ENCODE assay signal across 1 cellular context in the genomic region with DNA sequence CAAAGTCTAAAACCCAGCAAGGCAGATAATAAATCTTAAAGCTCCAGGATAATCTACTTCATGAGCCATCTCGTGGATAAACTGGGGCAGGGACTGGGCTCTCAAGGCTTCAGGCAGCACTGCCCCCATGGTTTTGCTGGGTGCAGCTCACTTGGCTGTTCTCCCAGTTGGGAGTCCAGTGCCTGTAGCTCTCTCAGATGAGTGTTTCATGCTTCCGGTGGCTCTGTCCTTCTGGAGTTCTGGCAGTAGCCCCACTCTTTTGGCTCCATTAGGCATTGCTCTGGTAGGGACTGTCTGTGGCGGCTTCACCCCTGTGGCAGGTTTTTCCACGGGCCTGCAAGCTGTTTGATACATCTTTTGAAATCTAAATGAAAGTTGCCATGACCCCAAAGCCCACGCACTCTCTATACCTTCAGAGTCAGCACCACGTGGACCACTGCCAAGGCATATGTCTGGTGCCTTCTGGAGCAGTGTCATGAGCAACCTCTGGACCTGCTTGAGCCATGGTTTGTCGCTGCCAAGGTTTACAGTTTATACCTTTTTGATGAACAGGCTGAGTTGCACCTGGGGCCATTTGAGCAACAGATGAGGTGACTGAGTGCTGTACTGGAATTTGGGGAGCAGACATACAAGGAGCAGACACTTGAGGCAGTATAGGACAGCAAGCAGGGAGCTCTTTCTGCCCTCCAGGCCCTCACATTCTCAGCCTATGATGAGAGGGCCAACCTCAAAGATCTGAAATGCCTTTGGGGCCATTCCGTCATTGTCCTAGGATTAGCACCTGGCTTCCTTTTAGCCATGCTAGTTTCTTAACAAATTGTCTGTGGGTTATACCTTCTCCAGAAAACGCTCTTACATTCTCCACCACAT.
TF ChIP-seq lines count a peak whose summit lies in the region.

No MANE protein-coding gene starts in this region.

TF ChIP-seq in SK-N-SH, 30 proteins besides CTCF, POLR2A, EP300 and RAD21 (continued from another document):
- TF ChIP-seq, protein P1, sequence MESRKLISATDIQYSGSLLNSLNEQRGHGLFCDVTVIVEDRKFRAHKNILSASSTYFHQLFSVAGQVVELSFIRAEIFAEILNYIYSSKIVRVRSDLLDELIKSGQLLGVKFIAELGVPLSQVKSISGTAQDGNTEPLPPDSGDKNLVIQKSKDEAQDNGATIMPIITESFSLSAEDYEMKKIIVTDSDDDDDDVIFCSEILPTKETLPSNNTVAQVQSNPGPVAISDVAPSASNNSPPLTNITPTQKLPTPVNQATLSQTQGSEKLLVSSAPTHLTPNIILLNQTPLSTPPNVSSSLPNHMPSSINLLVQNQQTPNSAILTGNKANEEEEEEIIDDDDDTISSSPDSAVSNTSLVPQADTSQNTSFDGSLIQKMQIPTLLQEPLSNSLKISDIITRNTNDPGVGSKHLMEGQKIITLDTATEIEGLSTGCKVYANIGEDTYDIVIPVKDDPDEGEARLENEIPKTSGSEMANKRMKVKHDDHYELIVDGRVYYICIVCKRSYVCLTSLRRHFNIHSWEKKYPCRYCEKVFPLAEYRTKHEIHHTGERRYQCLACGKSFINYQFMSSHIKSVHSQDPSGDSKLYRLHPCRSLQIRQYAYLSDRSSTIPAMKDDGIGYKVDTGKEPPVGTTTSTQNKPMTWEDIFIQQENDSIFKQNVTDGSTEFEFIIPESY (IDR thresholded peaks at IDR 0.05; ENCODE audit: borderline replicate concordance, low read depth) = no peak
- TF ChIP-seq TEAD4 (IDR thresholded peaks at IDR 0.05; ENCODE audit: borderline replicate concordance, insufficient read depth) (no peak), FOSL2 (IDR thresholded peaks at IDR 0.05; ENCODE audit: borderline replicate concordance, low read depth) (no peak), JUND (IDR thresholded peaks at IDR 0.05) (no peak)
